8 cellular contexts compared by ENCODE assay signal in genomic region chr10:22252801-22253577, GRCh38. TPM values are rescaled to one million over a fixed set of nuclear protein-coding genes. Genes with fewer than 3 reads are reported as not detected.
DNase-seq lines count a peak whose midpoint lies in the region; ATAC-seq and TF ChIP-seq lines count a peak whose summit lies in the region.

No MANE protein-coding gene starts in this region.

- no peaks in the 10 kb centered on the region for H4K20me1 ChIP-seq in IMR-90 (ENCODE audit: insufficient read depth, low read length)

- dilution Hi-C loops in IMR-90 (cut with HindIII; ENCODE audit: low sequenced_read_pairs, unreplicated experiment), result no loop called here

- H3K4ac ChIP-seq in IMR-90 (ENCODE audit: low read depth, low read length), result no peak overlapping the region

- H3K9ac ChIP-seq in IMR-90 (ENCODE audit: low read depth, low read length), result no peak overlapping the region; the same call in 1 of the 2 replicates

- CTCF ChIA-PET in IMR-90 (lab: Yijun Ruan, JAX), result no interaction called here

- H3K27ac ChIP-seq in IMR-90 (ENCODE audit: insufficient read depth, low read length), result no peak overlapping the region
- H3K27ac ChIP-seq in tibial artery, result peak overlapping the region; percentile 97 to 99

- H3K56ac ChIP-seq in IMR-90 (ENCODE audit: extremely low read depth, insufficient read depth, low read length), result no peak overlapping the region

- H3K27me3 ChIP-seq in IMR-90 (ENCODE audit: control insufficient read depth, insufficient read depth, low read length) (peaks cover 11% of the 10 kb centered on the region), neuron (ENCODE audit: insufficient read depth, low read length) (peaks cover 32% of the 10 kb centered on the region), tibial artery (no peaks in the 10 kb centered on the region)

- intact Hi-C loops in IMR-90 (cut with micrococcal nuclease), result no loop called here
- intact Hi-C loops in activated T-helper 2 cell treated with anti-CD3 and anti-CD28 coated beads, Interferon-gamma antibody, Interleukin-2, Interleukin-4, amounts not matched to agents 10 μg/mL and 5 μg/mL and 100 μg/mL, durations not matched to agents 14 hours and 24 hours and 36 hours (cut with micrococcal nuclease), result loop anchor here (1.0 to 5.0 kb wide), 6 partner anchors 63 to 844 kb away; partner anchors contain the start of genes COMMD3, DNAJC1 and MSRB2
- intact Hi-C loops in tibial artery (cut with DNase I; ENCODE audit: low total_unique reads), result loop anchor here (2.0 to 10.0 kb wide), 3 partner anchors 22 to 182 kb away; partner anchors contain the start of gene COMMD3

- peaks cover 18% of the 10 kb centered on the region for H3K4me1 Mint-ChIP-seq in activated T-helper 2 cell treated with anti-CD3 and anti-CD28 coated beads, Interferon-gamma antibody, Interleukin-2, Interleukin-4, amounts not matched to agents 10 μg/mL and 5 μg/mL and 100 μg/mL, durations not matched to agents 14 hours and 24 hours and 36 hours (ENCODE audit: low read depth)

- H3K14ac ChIP-seq in IMR-90 (replicated peaks; ENCODE audit: low read depth, low read length), result no peak overlapping the region

- TF ChIP-seq POLR2A in IMR-90 (IDR thresholded peaks at IDR 0.05; ENCODE audit: low read depth, low read length), result no peak

- no peak overlapping the region for H2AK5ac ChIP-seq in IMR-90 (ENCODE audit: low read depth, low read length)

- peak overlapping the region; percentile 89 for H3K4me3 Mint-ChIP-seq in activated T-helper 2 cell treated with anti-CD3 and anti-CD28 coated beads, Interferon-gamma antibody, Interleukin-2, Interleukin-4, amounts not matched to agents 10 μg/mL and 5 μg/mL and 100 μg/mL, durations not matched to agents 14 hours and 24 hours and 36 hours (ENCODE audit: low read depth)

- no peak overlapping the region for H3K18ac ChIP-seq in IMR-90 (ENCODE audit: low read depth, low read length)

- no peak for TF ChIP-seq RAD21 in IMR-90 (IDR thresholded peaks at IDR 0.05; ENCODE audit: low read length)

- BruUV-seq in IMR-90 (replicated peaks; lab: Mats Ljungman, UMichigan), result no TSS peak

- no peaks in the 10 kb centered on the region for H3K79me1 ChIP-seq in IMR-90 (ENCODE audit: low read depth in 1 of 2, low read length in 2 of 2)

- peak overlapping the region; percentile 93 for H3K27ac Mint-ChIP-seq in activated T-helper 2 cell treated with anti-CD3 and anti-CD28 coated beads, Interferon-gamma antibody, Interleukin-2, Interleukin-4, amounts not matched to agents 10 μg/mL and 5 μg/mL and 100 μg/mL, durations not matched to agents 14 hours and 24 hours and 36 hours

- no peaks in the 10 kb centered on the region for H3K9me1 ChIP-seq in IMR-90 (ENCODE audit: insufficient read depth, low read length)

- peak overlapping the region; percentile 85 for H2AK9ac ChIP-seq in IMR-90 (replicated peaks; ENCODE audit: low read depth, low read length, poor library complexity)

- H3K9me3 ChIP-seq in IMR-90 (ENCODE audit: control insufficient read depth, insufficient read depth, low read length) (no peaks in the 10 kb centered on the region), neuron (ENCODE audit: low read length) (peaks cover 4% of the 10 kb centered on the region), tibial artery (no peaks in the 10 kb centered on the region)

- peak; percentile 31 for ATAC-seq in GM19455 (IDR thresholded peaks at IDR 0.05; ENCODE audit: unreplicated experiment)
- ATAC-seq in IMR-90 (ENCODE audit: low read depth), result peak; percentile 27

- H3K36me3 ChIP-seq in IMR-90 (ENCODE audit: control insufficient read depth, insufficient read depth, low read length) (no peaks in the 10 kb centered on the region), neuron (ENCODE audit: insufficient read depth, low read length) (no peaks in the 10 kb centered on the region), tibial artery (no peaks in the 10 kb centered on the region)

- H4K91ac ChIP-seq in IMR-90 (ENCODE audit: insufficient read depth, low read depth, low read length), result no peak overlapping the region

- DNase-seq in AG08395 (ENCODE audit: low spot score) (peak; percentile 13), IMR-90 (no peak), fibroblast of the aortic adventitia (ENCODE audit: low read depth) (no peak), tibial artery (peak; percentile 23 to 76), SKM-1 treated with dmso at 0.1 percent for 144 hours (lab: John Stamatoyannopoulos, UW; ENCODE audit: unreplicated experiment) (no peak)
- DNase-seq in activated T-helper 2 cell treated with anti-CD3 and anti-CD28 coated beads, Interferon-gamma antibody, Interleukin-2, Interleukin-4, amounts not matched to agents 10 μg/mL and 5 μg/mL and 100 μg/mL, durations not matched to agents 14 hours and 24 hours and 36 hours (ENCODE audit: low spot score), result peak; percentile 33

- POLR2A ChIA-PET in IMR-90 (lab: Charles Lee; ENCODE audit: unreplicated experiment), result no interaction called here

- H4K8ac ChIP-seq in IMR-90 (ENCODE audit: low read depth in 2 of 2, low read length in 2 of 2), result peak overlapping the region in 1 of 2 experiments; percentile 54; a peak in 1 of 4 replicates

- H3K36me3 Mint-ChIP-seq in activated T-helper 2 cell treated with anti-CD3 and anti-CD28 coated beads, Interferon-gamma antibody, Interleukin-2, Interleukin-4, amounts not matched to agents 10 μg/mL and 5 μg/mL and 100 μg/mL, durations not matched to agents 14 hours and 24 hours and 36 hours (ENCODE audit: low read depth), result peaks cover 17% of the 10 kb centered on the region

- H2BK5ac ChIP-seq in IMR-90 (ENCODE audit: low read depth, low read length, poor library complexity, severe bottlenecking), result no peak overlapping the region

- no peak overlapping the region for H2BK120ac ChIP-seq in IMR-90 (ENCODE audit: low read depth, low read length)

- H4K5ac ChIP-seq in IMR-90 (ENCODE audit: low read depth, low read length), result no peak overlapping the region

- in situ Hi-C loops in IMR-90 (cut with MboI; ENCODE audit: low sequenced_read_pairs), result no loop called here

- no peak overlapping the region for H3K23ac ChIP-seq in IMR-90 (ENCODE audit: low read depth, low read length)

- H3K9me3 Mint-ChIP-seq in activated T-helper 2 cell treated with anti-CD3 and anti-CD28 coated beads, Interferon-gamma antibody, Interleukin-2, Interleukin-4, amounts not matched to agents 10 μg/mL and 5 μg/mL and 100 μg/mL, durations not matched to agents 14 hours and 24 hours and 36 hours, result no peaks in the 10 kb centered on the region

- no peak for TF ChIP-seq CTCF in IMR-90 (conservative IDR thresholded peaks at IDR 0.05; ENCODE audit: low read depth, low read length)
- no peak for TF ChIP-seq CTCF in fibroblast of the aortic adventitia (IDR thresholded peaks at IDR 0.05; ENCODE audit: insufficient read depth, low read length)
- TF ChIP-seq CTCF in tibial artery (IDR thresholded peaks at IDR 0.05), result no peak

- H3K27me3 Mint-ChIP-seq in activated T-helper 2 cell treated with anti-CD3 and anti-CD28 coated beads, Interferon-gamma antibody, Interleukin-2, Interleukin-4, amounts not matched to agents 10 μg/mL and 5 μg/mL and 100 μg/mL, durations not matched to agents 14 hours and 24 hours and 36 hours (ENCODE audit: low read depth), result peaks cover 26% of the 10 kb centered on the region

- WGBS in IMR-90 (ENCODE audit: extremely low coverage in 2 of 2, insufficient read length in 1 of 2), 2 experiments, result 31% methylated on average over 47 of the region's 80 CpGs; no CpG with 5 or more reads in 1 of the 2 experiments

- peak overlapping the region; percentile 81 for H3K4me2 ChIP-seq in IMR-90 (ENCODE audit: low read depth, low read length)

- H3K4me3 ChIP-seq in IMR-90 (ENCODE audit: insufficient read depth, low read depth, low read length) (peak overlapping the region; percentile 49), fibroblast of the aortic adventitia (ENCODE audit: low read depth, low read length) (peak overlapping the region; percentile 62), neuron (ENCODE audit: low read length) (peak overlapping the region; percentile 51), tibial artery (peak overlapping the region; percentile 66 to 89)

- peak overlapping the region; percentile 96 for H2AFZ ChIP-seq in IMR-90 (replicated peaks; ENCODE audit: low read length, poor library complexity)
- H2AFZ ChIP-seq in neuron (ENCODE audit: low read depth, low read length), result peak overlapping the region; percentile 95

- H3K4me1 ChIP-seq in IMR-90 (ENCODE audit: control insufficient read depth, insufficient read depth, low read length) (no peaks in the 10 kb centered on the region), neuron (ENCODE audit: insufficient read depth, low read length) (peaks cover 5% of the 10 kb centered on the region), tibial artery (no peaks in the 10 kb centered on the region)

- no peak overlapping the region for H2BK20ac ChIP-seq in IMR-90 (ENCODE audit: low read depth, low read length)

- H2BK15ac ChIP-seq in IMR-90 (ENCODE audit: low read depth, low read length), result no peak overlapping the region

TF ChIP-seq in IMR-90, 13 proteins besides CTCF, POLR2A, EP300 and RAD21:
- TF ChIP-seq CEBPB (IDR thresholded peaks at IDR 0.05; ENCODE audit: low read depth, low read length), result no peak

RNA-seq across cellular contexts. Expression of gene EBLN1, which starts 35.2 kb away (rescaled TPM):
- total RNA-seq in IMR-90 (2012; rRNA removed), result not detected in 2 replicates
- polyA plus RNA-seq in IMR-90 (2012; rRNA removed), result not detected in 2 replicates
- not detected in 2 replicates for polyA plus RNA-seq in IMR-90 (2012; cell fraction: cytosol; rRNA removed)
- polyA plus RNA-seq in IMR-90 (2012; cell fraction: nucleus; rRNA removed; ENCODE audit: low replicate concordance), result not detected in 2 replicates
- total RNA-seq in activated T-helper 2 cell treated with anti-CD3 and anti-CD28 coated beads, Interferon-gamma antibody, Interleukin-2, Interleukin-4, amounts not matched to agents 10 μg/mL and 5 μg/mL and 100 μg/mL, durations not matched to agents 14 hours and 24 hours and 36 hours, result not detected in 2 replicates
- total RNA-seq in fibroblast of the aortic adventitia (ENCODE audit: low replicate concordance), result not detected in 2 replicates

Comparison
In these comparisons a context has a peak if more than half of its experiments do, and no peak if none do; other contexts are left out.
1. DNase-seq: peak in AG08395 (single experiment), activated T-helper 2 cell treated with anti-CD3 and anti-CD28 coated beads, Interferon-gamma antibody, Interleukin-2, Interleukin-4, amounts not matched to agents 10 μg/mL and 5 μg/mL and 100 μg/mL, durations not matched to agents 14 hours and 24 hours and 36 hours (single experiment) and tibial artery (2 of 2); none in IMR-90 (single experiment), fibroblast of the aortic adventitia (single experiment) and SKM-1 treated with dmso at 0.1 percent for 144 hours (single experiment).
2. Peak in every context shown above with its lines, with median percentiles within 50 percentile points of each other: H3K4me3 ChIP-seq.